Comparison of ENCODE assay signal across 1 cellular context in the genomic region with DNA sequence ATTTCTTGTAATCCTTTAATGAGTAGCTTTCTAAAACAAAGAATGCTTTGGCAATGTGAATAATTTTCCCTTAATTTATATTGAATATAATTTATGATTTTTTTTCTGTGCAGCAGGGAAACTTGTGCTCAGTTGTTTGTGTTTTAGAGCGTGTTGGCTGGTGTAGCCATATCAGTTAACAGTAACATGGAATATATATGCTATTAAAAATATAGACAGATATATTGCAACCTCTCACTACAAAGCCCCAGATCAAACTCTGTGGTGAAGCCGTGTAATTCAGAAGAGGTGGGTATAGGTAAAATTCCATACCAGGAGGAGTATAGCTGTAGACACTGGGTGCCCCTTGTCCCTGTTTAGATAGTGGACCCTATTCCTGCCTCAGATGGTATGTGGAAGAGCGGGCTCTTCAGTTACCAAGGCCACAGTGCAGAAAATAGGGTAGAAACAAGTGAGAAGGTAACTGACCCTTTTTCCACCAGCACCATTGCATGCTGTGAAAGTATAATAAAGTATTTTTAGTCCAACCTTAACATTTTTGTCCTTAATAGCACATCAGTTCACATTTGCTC.
TF ChIP-seq lines count a peak whose summit lies in the region.

No MANE protein-coding gene starts in this region.

TF ChIP-seq in K562, 482 proteins besides CTCF, POLR2A, EP300 and RAD21:
- TF ChIP-seq NFXL1 (CRISPR knock-in tag; IDR thresholded peaks at IDR 0.05) (no peak), NCOR1 (IDR thresholded peaks at IDR 0.05) (no peak), SETDB1 (IDR thresholded peaks at IDR 0.05; ENCODE audit: low read length) (no peak), LARP7 (IDR thresholded peaks at IDR 0.05) (no peak), ZNF778 (CRISPR knock-in tag; IDR thresholded peaks at IDR 0.05) (no peak), TOE1 (IDR thresholded peaks at IDR 0.05; ENCODE audit: borderline replicate concordance) (no peak), TOE1 (CRISPR knock-in tag; IDR thresholded peaks at IDR 0.05; ENCODE audit: borderline replicate concordance, low read depth) (no peak), HIVEP1 (CRISPR knock-in tag; IDR thresholded peaks at IDR 0.05) (no peak), RNF2 (IDR thresholded peaks at IDR 0.05) (no peak), ESRRB (CRISPR knock-in tag; IDR thresholded peaks at IDR 0.05; ENCODE audit: borderline replicate concordance) (no peak), SOX6 (IDR thresholded peaks at IDR 0.05) (no peak), MYNN (IDR thresholded peaks at IDR 0.05) (no peak), MYNN (CRISPR knock-in tag; IDR thresholded peaks at IDR 0.05) (no peak), CCAR2 (IDR thresholded peaks at IDR 0.05; ENCODE audit: low read depth, low read length) (no peak), FOXJ2 (tag; IDR thresholded peaks at IDR 0.05) (no peak)
- TF ChIP-seq, protein P1, sequence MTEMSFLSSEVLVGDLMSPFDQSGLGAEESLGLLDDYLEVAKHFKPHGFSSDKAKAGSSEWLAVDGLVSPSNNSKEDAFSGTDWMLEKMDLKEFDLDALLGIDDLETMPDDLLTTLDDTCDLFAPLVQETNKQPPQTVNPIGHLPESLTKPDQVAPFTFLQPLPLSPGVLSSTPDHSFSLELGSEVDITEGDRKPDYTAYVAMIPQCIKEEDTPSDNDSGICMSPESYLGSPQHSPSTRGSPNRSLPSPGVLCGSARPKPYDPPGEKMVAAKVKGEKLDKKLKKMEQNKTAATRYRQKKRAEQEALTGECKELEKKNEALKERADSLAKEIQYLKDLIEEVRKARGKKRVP (CRISPR knock-in tag; IDR thresholded peaks at IDR 0.05): no peak
- TF ChIP-seq, protein P2, sequence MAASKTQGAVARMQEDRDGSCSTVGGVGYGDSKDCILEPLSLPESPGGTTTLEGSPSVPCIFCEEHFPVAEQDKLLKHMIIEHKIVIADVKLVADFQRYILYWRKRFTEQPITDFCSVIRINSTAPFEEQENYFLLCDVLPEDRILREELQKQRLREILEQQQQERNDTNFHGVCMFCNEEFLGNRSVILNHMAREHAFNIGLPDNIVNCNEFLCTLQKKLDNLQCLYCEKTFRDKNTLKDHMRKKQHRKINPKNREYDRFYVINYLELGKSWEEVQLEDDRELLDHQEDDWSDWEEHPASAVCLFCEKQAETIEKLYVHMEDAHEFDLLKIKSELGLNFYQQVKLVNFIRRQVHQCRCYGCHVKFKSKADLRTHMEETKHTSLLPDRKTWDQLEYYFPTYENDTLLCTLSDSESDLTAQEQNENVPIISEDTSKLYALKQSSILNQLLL (CRISPR knock-in tag; IDR thresholded peaks at IDR 0.05; ENCODE audit: borderline replicate concordance): no peak
- TF ChIP-seq, protein P3, sequence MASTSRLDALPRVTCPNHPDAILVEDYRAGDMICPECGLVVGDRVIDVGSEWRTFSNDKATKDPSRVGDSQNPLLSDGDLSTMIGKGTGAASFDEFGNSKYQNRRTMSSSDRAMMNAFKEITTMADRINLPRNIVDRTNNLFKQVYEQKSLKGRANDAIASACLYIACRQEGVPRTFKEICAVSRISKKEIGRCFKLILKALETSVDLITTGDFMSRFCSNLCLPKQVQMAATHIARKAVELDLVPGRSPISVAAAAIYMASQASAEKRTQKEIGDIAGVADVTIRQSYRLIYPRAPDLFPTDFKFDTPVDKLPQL (IDR thresholded peaks at IDR 0.05; ENCODE audit: extremely low read depth, insufficient read length): no peak
- TF ChIP-seq, protein P4, sequence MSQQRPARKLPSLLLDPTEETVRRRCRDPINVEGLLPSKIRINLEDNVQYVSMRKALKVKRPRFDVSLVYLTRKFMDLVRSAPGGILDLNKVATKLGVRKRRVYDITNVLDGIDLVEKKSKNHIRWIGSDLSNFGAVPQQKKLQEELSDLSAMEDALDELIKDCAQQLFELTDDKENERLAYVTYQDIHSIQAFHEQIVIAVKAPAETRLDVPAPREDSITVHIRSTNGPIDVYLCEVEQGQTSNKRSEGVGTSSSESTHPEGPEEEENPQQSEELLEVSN (IDR thresholded peaks at IDR 0.05; ENCODE audit: borderline replicate concordance in 1 of 2, extremely low read depth in 1 of 2, insufficient read depth in 1 of 2, insufficient read length in 1 of 2, low read depth in 1 of 2, low read length in 1 of 2, poor library complexity in 1 of 2, severe bottlenecking in 1 of 2): no peak
- TF ChIP-seq, protein P5, sequence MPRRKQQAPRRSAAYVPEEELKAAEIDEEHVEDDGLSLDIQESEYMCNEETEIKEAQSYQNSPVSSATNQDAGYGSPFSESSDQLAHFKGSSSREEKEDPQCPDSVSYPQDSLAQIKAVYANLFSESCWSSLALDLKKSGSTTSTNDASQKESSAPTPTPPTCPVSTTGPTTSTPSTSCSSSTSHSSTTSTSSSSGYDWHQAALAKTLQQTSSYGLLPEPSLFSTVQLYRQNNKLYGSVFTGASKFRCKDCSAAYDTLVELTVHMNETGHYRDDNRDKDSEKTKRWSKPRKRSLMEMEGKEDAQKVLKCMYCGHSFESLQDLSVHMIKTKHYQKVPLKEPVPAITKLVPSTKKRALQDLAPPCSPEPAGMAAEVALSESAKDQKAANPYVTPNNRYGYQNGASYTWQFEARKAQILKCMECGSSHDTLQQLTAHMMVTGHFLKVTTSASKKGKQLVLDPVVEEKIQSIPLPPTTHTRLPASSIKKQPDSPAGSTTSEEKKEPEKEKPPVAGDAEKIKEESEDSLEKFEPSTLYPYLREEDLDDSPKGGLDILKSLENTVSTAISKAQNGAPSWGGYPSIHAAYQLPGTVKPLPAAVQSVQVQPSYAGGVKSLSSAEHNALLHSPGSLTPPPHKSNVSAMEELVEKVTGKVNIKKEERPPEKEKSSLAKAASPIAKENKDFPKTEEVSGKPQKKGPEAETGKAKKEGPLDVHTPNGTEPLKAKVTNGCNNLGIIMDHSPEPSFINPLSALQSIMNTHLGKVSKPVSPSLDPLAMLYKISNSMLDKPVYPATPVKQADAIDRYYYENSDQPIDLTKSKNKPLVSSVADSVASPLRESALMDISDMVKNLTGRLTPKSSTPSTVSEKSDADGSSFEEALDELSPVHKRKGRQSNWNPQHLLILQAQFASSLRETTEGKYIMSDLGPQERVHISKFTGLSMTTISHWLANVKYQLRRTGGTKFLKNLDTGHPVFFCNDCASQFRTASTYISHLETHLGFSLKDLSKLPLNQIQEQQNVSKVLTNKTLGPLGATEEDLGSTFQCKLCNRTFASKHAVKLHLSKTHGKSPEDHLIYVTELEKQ (CRISPR knock-in tag; IDR thresholded peaks at IDR 0.05): no peak
TF ChIP-seq in K562: peak in this region for 0.
